In the genomic region with DNA sequence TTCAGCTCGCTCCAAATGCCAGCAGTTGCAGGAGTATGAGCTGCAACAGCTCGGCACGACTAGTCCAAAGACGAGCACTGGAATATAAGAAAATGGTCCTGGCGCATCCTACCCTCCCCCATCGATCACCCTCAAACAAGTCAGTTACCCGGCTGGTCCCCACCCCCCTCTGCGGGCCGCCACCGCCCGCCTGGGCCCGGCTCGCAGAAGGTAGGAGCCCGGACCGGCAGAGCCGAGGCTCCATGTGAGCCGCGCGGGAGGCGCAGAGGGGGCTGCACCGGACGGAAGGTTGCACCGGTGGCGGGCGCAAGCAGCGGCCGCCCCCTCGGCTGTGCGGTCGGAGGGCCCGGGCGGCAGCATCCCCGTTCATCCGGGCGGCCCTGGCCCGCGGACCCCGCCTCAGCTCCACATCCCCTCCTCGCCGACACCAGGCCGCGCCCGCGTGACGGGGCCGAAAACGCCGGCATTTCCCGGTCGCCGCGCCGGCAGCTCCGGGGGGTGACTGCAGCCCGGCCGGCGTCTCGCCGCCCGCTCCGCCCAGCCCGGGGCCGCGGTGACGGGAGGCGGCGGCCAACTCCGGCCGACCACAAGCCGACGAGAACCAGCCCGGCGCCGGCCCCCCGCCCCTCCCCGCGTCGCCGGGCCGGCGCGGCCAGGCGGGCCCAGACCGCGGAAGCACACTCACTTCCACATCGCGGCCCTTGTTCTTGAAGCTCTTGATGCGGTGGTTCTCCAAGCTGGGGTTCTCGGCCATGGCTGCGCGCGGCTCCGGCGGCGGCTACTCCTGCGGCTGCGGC, we compare ENCODE assay signal across 8 cellular contexts. TPM values are rescaled to one million over a fixed set of nuclear protein-coding genes. Genes with fewer than 3 reads are reported as not detected.
DNase-seq lines count a peak whose midpoint lies in the region; ATAC-seq and TF ChIP-seq lines count a peak whose summit lies in the region.

No MANE protein-coding gene starts in this region.

- H3K9me3 ChIP-seq in upper lobe of left lung = no peaks in the 10 kb centered on the region

- H3K27ac ChIP-seq in upper lobe of left lung = peak overlapping the region; percentile 94 to 98 (median 96)

- TF ChIP-seq EP300 in upper lobe of left lung (IDR thresholded peaks at IDR 0.05) = no peak

- no peaks in the 10 kb centered on the region for H3K27me3 ChIP-seq in upper lobe of left lung

- peak overlapping the region; percentile 98 for H3K27ac Mint-ChIP-seq in activated naive CD4-positive, alpha-beta T cell treated with anti-CD3 and anti-CD28 coated beads, Interleukin-2, amount 10 ng/mL, durations not matched to agents 7 days and 5 days
- H3K27ac Mint-ChIP-seq in osteocyte (ENCODE audit: unreplicated experiment) = peak overlapping the region; percentile 93

- WGBS in upper lobe of left lung, 2 donors = 0% methylated on average over 3 to 7 of the region's 97 CpGs

- no peaks in the 10 kb centered on the region for H3K36me3 ChIP-seq in upper lobe of left lung

- TF ChIP-seq CTCF in AG09309 (IDR thresholded peaks at IDR 0.05; ENCODE audit: control insufficient read depth, insufficient read depth, low read depth, low read length, missing control alignments) (no peak), osteocyte (IDR thresholded peaks at IDR 0.05) (no peak), upper lobe of left lung (IDR thresholded peaks at IDR 0.05) (no peak)

- H3K27me3 Mint-ChIP-seq in activated naive CD4-positive, alpha-beta T cell treated with anti-CD3 and anti-CD28 coated beads, Interleukin-2, amount 10 ng/mL, durations not matched to agents 7 days and 5 days = peaks cover 7% of the 10 kb centered on the region
- H3K27me3 Mint-ChIP-seq in osteocyte (ENCODE audit: unreplicated experiment) = peaks cover under 1% of the 10 kb centered on the region

- peak; percentile 17 for ATAC-seq in GM18873 (IDR thresholded peaks at IDR 0.05; ENCODE audit: low FRiP score, unreplicated experiment)
- peak; percentile 30 for ATAC-seq in HG03135 (IDR thresholded peaks at IDR 0.05; ENCODE audit: unreplicated experiment)
- ATAC-seq in upper lobe of left lung (ENCODE audit: low FRiP score in 2 of 2) = peak in 1 of 2 donors; percentile 74

- DNase-seq in AG09309 (ENCODE audit: low read depth) (no peak), SHP77 treated with DMSO at 0.1 percent for 48 hours (lab: John Stamatoyannopoulos, UW) (peak; percentile 9), globus pallidus (ENCODE audit: low spot score) (peak; percentile 30), osteocyte (ENCODE audit: extremely low spot score, unreplicated experiment) (peak; percentile 85), upper lobe of left lung (peak; percentile 49 to 93)
- DNase-seq in activated naive CD4-positive, alpha-beta T cell treated with anti-CD3 and anti-CD28 coated beads, Interleukin-2, amount 10 ng/mL, durations not matched to agents 7 days and 5 days = peak; percentile 66

- CTCF ChIA-PET in activated naive CD4-positive, alpha-beta T cell treated with anti-CD3 and anti-CD28 coated beads, Interleukin-2, amount 10 ng/mL, durations not matched to agents 7 days and 5 days (lab: Charles Lee) = interaction anchor here (1.2 to 2.2 kb wide), 3 partner anchors 52 to 106 kb away, joined by 3 to 6 read pairs (median 5); partner anchors contain the start of gene EBPL

- TF ChIP-seq POLR2A in upper lobe of left lung (IDR thresholded peaks at IDR 0.05) = no peak

- H3K4me3 ChIP-seq in AG09309 (ENCODE audit: control insufficient read depth, low read depth, low read length) = peak overlapping the region; percentile 74
- H3K4me3 ChIP-seq in upper lobe of left lung = peak overlapping the region; percentile 83 to 99 (median 98)

- H3K4me1 ChIP-seq in upper lobe of left lung = peaks cover 13 to 32% (median 25%) of the 10 kb centered on the region in 4 donors

- no peaks in the 10 kb centered on the region for H3K9me3 Mint-ChIP-seq in activated naive CD4-positive, alpha-beta T cell treated with anti-CD3 and anti-CD28 coated beads, Interleukin-2, amount 10 ng/mL, durations not matched to agents 7 days and 5 days
- H3K9me3 Mint-ChIP-seq in osteocyte (ENCODE audit: unreplicated experiment) = no peaks in the 10 kb centered on the region

- H3K4me1 Mint-ChIP-seq in activated naive CD4-positive, alpha-beta T cell treated with anti-CD3 and anti-CD28 coated beads, Interleukin-2, amount 10 ng/mL, durations not matched to agents 7 days and 5 days = peaks cover 33% of the 10 kb centered on the region
- H3K4me1 Mint-ChIP-seq in osteocyte (ENCODE audit: unreplicated experiment) = peaks cover 34% of the 10 kb centered on the region

- peak overlapping the region; percentile 90 for H3K4me3 Mint-ChIP-seq in activated naive CD4-positive, alpha-beta T cell treated with anti-CD3 and anti-CD28 coated beads, Interleukin-2, amount 10 ng/mL, durations not matched to agents 7 days and 5 days
- peak overlapping the region; percentile 93 for H3K4me3 Mint-ChIP-seq in osteocyte (ENCODE audit: unreplicated experiment)

- H3K36me3 Mint-ChIP-seq in activated naive CD4-positive, alpha-beta T cell treated with anti-CD3 and anti-CD28 coated beads, Interleukin-2, amount 10 ng/mL, durations not matched to agents 7 days and 5 days = peaks cover 19% of the 10 kb centered on the region
- peaks cover 4% of the 10 kb centered on the region for H3K36me3 Mint-ChIP-seq in osteocyte (ENCODE audit: unreplicated experiment)

RNA-seq across cellular contexts. Expression of gene KPNA3, which starts 0.5 kb away (rescaled TPM):
- total RNA-seq in osteocyte (39.9 and 42.6 TPM in 2 replicates), upper lobe of left lung (10 to 100 TPM; 14.2 to 51.3 (median 29.1) TPM)
